In the genomic region with DNA sequence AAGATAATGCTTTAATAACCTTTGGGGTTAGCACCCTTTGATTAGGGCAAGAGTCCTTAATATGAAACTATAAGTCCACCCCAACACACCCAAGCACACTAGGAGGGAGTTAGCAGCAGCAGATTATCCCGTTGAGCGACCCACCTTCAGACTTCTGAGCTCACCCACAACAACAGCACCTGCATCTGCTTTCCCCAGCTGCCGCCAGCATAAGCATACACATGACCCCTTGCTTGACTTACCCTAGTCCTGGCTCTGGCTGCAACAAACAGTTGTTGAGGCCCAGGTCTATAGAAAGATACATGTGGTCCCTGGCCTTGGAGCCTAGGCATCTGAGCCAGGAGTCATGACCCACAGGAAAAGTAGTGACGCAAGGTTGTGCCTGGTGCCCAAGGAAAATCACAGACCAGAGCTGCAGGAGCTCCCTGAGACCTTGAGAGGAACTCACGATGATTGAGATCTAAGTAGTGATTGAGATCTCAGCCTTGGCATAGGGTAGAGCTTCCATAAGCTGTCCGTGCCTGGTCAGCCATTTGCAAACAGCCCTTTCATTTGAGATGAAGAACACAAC, we compare ENCODE assay signal across 11 cellular contexts. TPM values are rescaled to one million over a fixed set of nuclear protein-coding genes. Genes with fewer than 3 reads are reported as not detected.
DNase-seq lines count a peak whose midpoint lies in the region; ATAC-seq and TF ChIP-seq lines count a peak whose summit lies in the region.
"Had no signal": no experiment of that assay in that cellular context is flagged by ENCODE, and none has a peak within 500 bp of the region (broad histone marks: within the 10 kb centered on the region; RNA-seq: fewer than 3 reads in every experiment).

No MANE protein-coding gene starts in this region.

- H3K4me1 Mint-ChIP-seq in activated B cell treated with CpG ODN at 0.5 μM for 24 hours (peaks cover 81% of the 10 kb centered on the region), immature natural killer cell (peaks cover 26 to 42% of the 10 kb centered on the region in 2 donors), type B pancreatic cell (ENCODE audit: unreplicated experiment) (peaks cover 3% of the 10 kb centered on the region)

- TF ChIP-seq CTCF in activated B cell treated with CpG ODN at 0.5 μM for 24 hours (IDR thresholded peaks at IDR 0.05) (no peak), type B pancreatic cell (conservative IDR thresholded peaks at IDR 0.05) (no peak)

- peak overlapping the region; percentile 98 for H3K27ac Mint-ChIP-seq in activated B cell treated with CpG ODN at 0.5 μM for 24 hours
- peak overlapping the region; percentile 23 to 94 (median 74) for H3K27ac Mint-ChIP-seq in immature natural killer cell
- peak overlapping the region; percentile 93 for H3K27ac Mint-ChIP-seq in type B pancreatic cell
- H3K27ac Mint-ChIP-seq: activated naive CD4-positive, alpha-beta T cell treated with anti-CD3 and anti-CD28 coated beads, Interleukin-2, amount 50 U/mL, for 24 hours; nephron progenitor cell; T-helper 2 cell treated with Interferon-gamma antibody and Interleukin-4, amounts not matched to agents 5 μg/mL and 100 μg/mL, for 36 hours had no signal

- DNase-seq in NCI-H524 (lab: John Stamatoyannopoulos, UW) (peak; percentile 67 to 76), NCI-H524 treated with DMSO at 0.1 percent for 48 hours (lab: John Stamatoyannopoulos, UW) (no peak), activated B cell treated with CpG ODN at 0.5 μM for 24 hours (no peak), immature natural killer cell (no peak), type B pancreatic cell (ENCODE audit: extremely low spot score, unreplicated experiment) (no peak), posterior vena cava (ENCODE audit: low spot score) (no peak)
- no peak for DNase-seq in activated naive CD4-positive, alpha-beta T cell treated with Interleukin-2 at 50 U/mL for 16 hours
- DNase-seq: nephron progenitor cell had no signal

- CTCF ChIA-PET in activated B cell treated with CpG ODN at 0.5 μM for 24 hours (lab: Charles Lee), result interaction anchor here (0.7 to 10.9 kb wide), 4 partner anchors 15 to 175 kb away, joined by 3 to 151 read pairs (median 76); a partner anchor contains a TSS

- H3K36me3 Mint-ChIP-seq in activated B cell treated with CpG ODN at 0.5 μM for 24 hours (ENCODE audit: low read depth), result peaks cover 7% of the 10 kb centered on the region
- H3K36me3 Mint-ChIP-seq in immature natural killer cell, result peaks cover 0 to 4% (median 0%) of the 10 kb centered on the region in 3 donors
- H3K36me3 Mint-ChIP-seq in type B pancreatic cell, result peaks cover 5% of the 10 kb centered on the region

- no peaks in the 10 kb centered on the region for H3K27me3 Mint-ChIP-seq in activated B cell treated with CpG ODN at 0.5 μM for 24 hours
- peaks cover 0 to 5% (median 1%) of the 10 kb centered on the region in 3 donors for H3K27me3 Mint-ChIP-seq in immature natural killer cell (ENCODE audit: low read depth in 3 of 3)
- H3K27me3 Mint-ChIP-seq in type B pancreatic cell, result peaks cover 52% of the 10 kb centered on the region

- POLR2A ChIA-PET in activated B cell treated with CpG ODN at 0.5 μM for 24 hours (lab: Charles Lee), result interaction anchor here (0.5 to 11.4 kb wide), 14 partner anchors 10 to 471 kb away, joined by 3 to 329 read pairs (median 6); a partner anchor contains a TSS

- H3K4me3 Mint-ChIP-seq in activated B cell treated with CpG ODN at 0.5 μM for 24 hours, result peak overlapping the region; percentile 85
- H3K4me3 Mint-ChIP-seq in immature natural killer cell, result peak overlapping the region in 1 of 5 donors; percentile 19
- H3K4me3 Mint-ChIP-seq in type B pancreatic cell, result peak overlapping the region; percentile 81
- H3K4me3 Mint-ChIP-seq: activated naive CD4-positive, alpha-beta T cell treated with anti-CD3 and anti-CD28 coated beads, Interleukin-2, amount 50 U/mL, for 24 hours; nephron progenitor cell; T-helper 2 cell treated with Interferon-gamma antibody and Interleukin-4, amounts not matched to agents 5 μg/mL and 100 μg/mL, for 36 hours had no signal

- no peaks in the 10 kb centered on the region for H3K9me3 Mint-ChIP-seq in activated B cell treated with CpG ODN at 0.5 μM for 24 hours
- no peaks in the 10 kb centered on the region for H3K9me3 Mint-ChIP-seq in immature natural killer cell
- no peaks in the 10 kb centered on the region for H3K9me3 Mint-ChIP-seq in type B pancreatic cell
- H3K9me3 Mint-ChIP-seq: activated naive CD4-positive, alpha-beta T cell treated with anti-CD3 and anti-CD28 coated beads, Interleukin-2, amount 50 U/mL, for 24 hours; nephron progenitor cell; T-helper 2 cell treated with Interferon-gamma antibody and Interleukin-4, amounts not matched to agents 5 μg/mL and 100 μg/mL, for 36 hours had no signal

- intact Hi-C loops in activated B cell treated with CpG ODN at 0.5 μM for 24 hours (cut with micrococcal nuclease) (loop anchor here (5.0 to 10.0 kb wide), 3 partner anchors 35 to 1608 kb away; no protein-coding TSS in a partner anchor), posterior vena cava (cut with DNase I) (no loop called here)

- ATAC-seq in activated B cell treated with CpG ODN at 0.5 μM for 24 hours (ENCODE audit: low read depth) (no peak), HG03139 (IDR thresholded peaks at IDR 0.05; ENCODE audit: unreplicated experiment) (no peak)

RNA-seq across cellular contexts. Expression of a gene that starts 19.0 kb away (rescaled TPM):
- total RNA-seq in activated B cell treated with CpG ODN at 0.5 μM for 24 hours (not detected in 2 replicates), type B pancreatic cell (ENCODE audit: low replicate concordance) (0.24 TPM in 1 of 2 replicates, not detected in the other), posterior vena cava (not detected)
- not detected for polyA plus RNA-seq in immature natural killer cell

RNA-seq across cellular contexts. Expression of a gene that starts 24.6 kb away (rescaled TPM):
- 26.6 and 28.5 TPM in 2 replicates for total RNA-seq in activated B cell treated with CpG ODN at 0.5 μM for 24 hours
- 1 to 10 TPM; 2.0 to 6.7 (median 3.2) TPM for polyA plus RNA-seq in immature natural killer cell
- 27.2 and 34.0 TPM in 2 replicates for total RNA-seq in type B pancreatic cell (ENCODE audit: low replicate concordance)
- total RNA-seq in posterior vena cava, result 10 to 100 TPM; 28.8 to 32.4 TPM

RNA-seq across cellular contexts. Expression of a gene that starts 59.0 kb away (rescaled TPM):
- total RNA-seq in activated B cell treated with CpG ODN at 0.5 μM for 24 hours, result 0.15 and 1.5 TPM in 2 replicates
- polyA plus RNA-seq in immature natural killer cell, result under 1 TPM in 2 of 3 donors, not detected in 1; 0.03 to 0.64 TPM
- 4.6 and 5.5 TPM in 2 replicates for total RNA-seq in type B pancreatic cell (ENCODE audit: low replicate concordance)
- total RNA-seq in posterior vena cava, result not detected

Comparison
In these comparisons a context has a peak if more than half of its experiments do, and no peak if none do; other contexts are left out.
1. DNase-seq: peak in NCI-H524 (2 of 2); none in NCI-H524 treated with DMSO at 0.1 percent for 48 hours (single experiment), activated B cell treated with CpG ODN at 0.5 μM for 24 hours (single experiment), immature natural killer cell (0 of 3), type B pancreatic cell (single experiment), posterior vena cava (single experiment) and activated naive CD4-positive, alpha-beta T cell treated with Interleukin-2 at 50 U/mL for 16 hours (single experiment).
2. Peak in every context shown above with its lines, with median percentiles within 50 percentile points of each other: H3K27ac Mint-ChIP-seq.